ENCODE assay signal across 26 cellular contexts in the genomic region with DNA sequence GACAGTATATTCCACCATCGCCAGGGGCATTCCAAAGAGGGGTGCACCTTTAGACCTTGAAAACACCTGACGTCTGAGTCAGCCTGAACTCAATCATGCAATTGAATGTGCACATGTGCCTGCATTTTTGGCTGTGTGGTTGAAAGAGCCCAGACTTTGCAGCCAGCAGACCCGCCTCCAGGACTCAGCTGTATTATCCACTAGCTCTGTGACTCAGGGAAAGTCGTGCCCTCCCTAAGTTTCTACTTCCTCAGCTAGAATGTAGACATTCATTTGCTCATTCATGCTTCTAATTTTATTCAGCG.
A peak's percentile ranks its signal among the peaks of the same experiment; 100 is the strongest.
DNase-seq lines count a peak whose midpoint lies in the region; ATAC-seq and TF ChIP-seq lines count a peak whose summit lies in the region.
"Had no signal": no experiment of that assay in that cellular context is flagged by ENCODE, and none has a peak within 500 bp of the region (broad histone marks: within the 10 kb centered on the region; RNA-seq: fewer than 3 reads in every experiment).

No MANE protein-coding gene starts in this region.

- CTCF ChIA-PET in RWPE1 (lab: Yijun Ruan, JAX) = no interaction called here

- TF ChIP-seq CTCF in RWPE1 (conservative IDR thresholded peaks at IDR 0.05; ENCODE audit: low read depth) = no peak
- no peak for TF ChIP-seq CTCF in epithelial cell of esophagus (IDR thresholded peaks at IDR 0.05; ENCODE audit: insufficient read depth, low read depth, low read length, missing control alignments)

- ATAC-seq in GM19452 (IDR thresholded peaks at IDR 0.05; ENCODE audit: unreplicated experiment) = no peak
- ATAC-seq: psoas muscle; stimulated activated memory B cell treated with anti-CD40 and anti-IgM and Interleukin-4, amounts not matched to agents 10 μg/mL and 1 μg/mL and 100 μg/mL, for 72 hours had no signal

- no peak overlapping the region for H3K27ac ChIP-seq in RWPE1
- H3K27ac ChIP-seq: BLaER1, PC-9, psoas muscle, SJCRH30 had no signal

- peak; percentile 90 for DNase-seq in HT1080 (ENCODE audit: low read depth)
- DNase-seq in RWPE1 (ENCODE audit: low spot score) = peak; percentile 26
- DNase-seq in epithelial cell of esophagus (ENCODE audit: low read depth) = peak; percentile 62
- peak; percentile 19 for DNase-seq in pulmonary artery endothelial cell (ENCODE audit: low read depth, low spot score)
- no peak for DNase-seq in NCI-H774 (lab: John Stamatoyannopoulos, UW)
- DNase-seq in DMS53 (lab: John Stamatoyannopoulos, UW) = no peak
- no peak for DNase-seq in anterior cingulate cortex (lab: John Stamatoyannopoulos, UW)
- DNase-seq: activated CD4-positive, alpha-beta T cell treated with anti-CD3 and anti-CD28 coated beads for 48 hours; activated CD8-positive, alpha-beta memory T cell treated with anti-CD3 and anti-CD28 coated beads for 24 hours; activated T-cell treated with anti-CD3 and anti-CD28 coated beads for 4 hours; amniotic stem cell; DMS153; glutamatergic neuron; KBM-7; MG63; NCI-H1105 treated with DMSO at 0.1 percent for 48 hours; NCI-H1930; NCI-H526 treated with DMSO at 0.1 percent for 48 hours; psoas muscle; SJCRH30; SW 1271; T-helper 9 cell had no signal

- no peak overlapping the region for H3K4me3 ChIP-seq in epithelial cell of esophagus (ENCODE audit: low read length)
- H3K4me3 ChIP-seq: BLaER1, MG63, PC-9, psoas muscle, SJCRH30 had no signal

- POLR2A ChIA-PET in RWPE1 (lab: Yijun Ruan, JAX; ENCODE audit: low non-redundant PET) = no interaction called here

Comparison
In these comparisons a context has a peak if more than half of its experiments do, and no peak if none do; other contexts are left out.
1. DNase-seq: peak in HT1080 (single experiment), RWPE1 (single experiment), epithelial cell of esophagus (single experiment) and pulmonary artery endothelial cell (single experiment); none in NCI-H774 (single experiment), DMS53 (single experiment) and anterior cingulate cortex (0 of 58).